Comparison of ENCODE assay signal across 13 cellular contexts in genomic region chr1:192601145-192602048, GRCh38. TPM values are rescaled to one million over a fixed set of nuclear protein-coding genes. Genes with fewer than 3 reads are reported as not detected.
A peak's percentile ranks its signal among the peaks of the same experiment; 100 is the strongest.
DNase-seq lines count a peak whose midpoint lies in the region; ATAC-seq and TF ChIP-seq lines count a peak whose summit lies in the region.
"Had no signal": no experiment of that assay in that cellular context is flagged by ENCODE, and none has a peak within 500 bp of the region (broad histone marks: within the 10 kb centered on the region; RNA-seq: fewer than 3 reads in every experiment).

No MANE protein-coding gene starts in this region.

- ATAC-seq in GM18517 (IDR thresholded peaks at IDR 0.05; ENCODE audit: unreplicated experiment) (peak; percentile 50), GM21723 (IDR thresholded peaks at IDR 0.05; ENCODE audit: unreplicated experiment) (peak; percentile 41), HG03520 (IDR thresholded peaks at IDR 0.05; ENCODE audit: unreplicated experiment) (peak; percentile 44), heart left ventricle (no peak)

- H3K27me3 Mint-ChIP-seq in CD8-positive, alpha-beta memory T cell: no peaks in the 10 kb centered on the region

- H3K36me3 ChIP-seq in CD8-positive, alpha-beta memory T cell (ENCODE audit: insufficient read depth, low read length): no peaks in the 10 kb centered on the region
- no peaks in the 10 kb centered on the region for H3K36me3 ChIP-seq in heart left ventricle

- no peak for TF ChIP-seq CTCF in heart left ventricle (IDR thresholded peaks at IDR 0.05)

- H3K27me3 ChIP-seq in CD8-positive, alpha-beta memory T cell (ENCODE audit: insufficient read depth, low read length, poor library complexity, severe bottlenecking): no peaks in the 10 kb centered on the region
- H3K27me3 ChIP-seq in heart left ventricle: no peaks in the 10 kb centered on the region

- peak overlapping the region in 1 of 7 donors; percentile 52 for H3K4me3 Mint-ChIP-seq in CD8-positive, alpha-beta memory T cell

- no peaks in the 10 kb centered on the region for H3K4me1 ChIP-seq in CD8-positive, alpha-beta memory T cell (ENCODE audit: insufficient read depth, low read length)
- peaks cover 0 to 8% (median 1%) of the 10 kb centered on the region in 12 donors for H3K4me1 ChIP-seq in heart left ventricle

- intact Hi-C loops in heart left ventricle (cut with DNase I): loop anchor here in 4 of 10 donors (2.0 to 10.0 kb wide), 3 partner anchors 127 to 413 kb away; partner anchors contain the start of gene RGS2 (in 2 of the 4)

- H3K4me3 ChIP-seq in CD8-positive, alpha-beta memory T cell (ENCODE audit: low read length): no peak overlapping the region
- no peak overlapping the region for H3K4me3 ChIP-seq in heart left ventricle

- 51 to 79% (median 59%) methylated on average over 2 of the region's 2 CpGs for WGBS in heart left ventricle, 4 donors

- no peak for TF ChIP-seq POLR2A in heart left ventricle (IDR thresholded peaks at IDR 0.05)

- POLR2A ChIA-PET in CD8-positive, alpha-beta memory T cell (lab: Charles Lee): no interaction called here

- DNase-seq in iris pigment epithelial cell (ENCODE audit: low read depth): peak; percentile 46
- no peak for DNase-seq in CD8-positive, alpha-beta memory T cell
- no peak for DNase-seq in heart left ventricle
- DNase-seq in substantia nigra (lab: John Stamatoyannopoulos, UW): no peak
- DNase-seq in NCI-H69 (lab: John Stamatoyannopoulos, UW): no peak
- DNase-seq: GF-D8, hypothalamus, NCI-H82, occipital lobe had no signal

- peak overlapping the region in 3 of 8 donors; percentile 1 to 14 (median 9) for H3K27ac Mint-ChIP-seq in CD8-positive, alpha-beta memory T cell

- H3K27ac ChIP-seq in CD8-positive, alpha-beta memory T cell (ENCODE audit: low read depth, low read length): no peak overlapping the region
- H3K27ac ChIP-seq in heart left ventricle (no peak overlapping the region), substantia nigra (ENCODE audit: low read depth, low read length, poor library complexity, severe bottlenecking) (no peak overlapping the region)
- H3K27ac ChIP-seq: HL-60 had no signal

- CTCF ChIA-PET in CD8-positive, alpha-beta memory T cell (lab: Charles Lee): no interaction called here

- H3K4me1 Mint-ChIP-seq in CD8-positive, alpha-beta memory T cell: peaks cover 24 to 33% (median 29%) of the 10 kb centered on the region in 3 donors

- no peaks in the 10 kb centered on the region for H3K36me3 Mint-ChIP-seq in CD8-positive, alpha-beta memory T cell

- no peaks in the 10 kb centered on the region for H3K9me3 Mint-ChIP-seq in CD8-positive, alpha-beta memory T cell

- no peaks in the 10 kb centered on the region for H3K9me3 ChIP-seq in CD8-positive, alpha-beta memory T cell (ENCODE audit: low read length)
- no peaks in the 10 kb centered on the region for H3K9me3 ChIP-seq in heart left ventricle

RNA-seq across cellular contexts. Expression of gene RGS1, which starts 25.8 kb away (rescaled TPM):
- 10 to 100 TPM; 56.8 to 59.6 TPM for total RNA-seq in CD8-positive, alpha-beta memory T cell
- polyA plus RNA-seq in CD8-positive, alpha-beta memory T cell: 82.9 TPM
- total RNA-seq in heart left ventricle: 10 to 100 TPM in 1 of 9 donors, 1 to 10 TPM in 3, under 1 TPM in 4, not detected in 1; 0.28 to 20.4 (median 0.98) TPM
- polyA plus RNA-seq in heart left ventricle: 1 to 10 TPM in 1 of 2 donors, under 1 TPM in 1; 0.91 to 6.3 TPM

RNA-seq across cellular contexts. Expression of gene RGS13, which starts 34.5 kb away (rescaled TPM):
- under 1 TPM; 0.07 to 0.24 TPM for total RNA-seq in CD8-positive, alpha-beta memory T cell
- polyA plus RNA-seq in CD8-positive, alpha-beta memory T cell: not detected
- under 1 TPM in 3 of 9 donors, not detected in 6; 0.17 to 0.45 (median 0.19) TPM for total RNA-seq in heart left ventricle
- polyA plus RNA-seq in heart left ventricle: not detected
- total RNA-seq: occipital lobe had no signal

Comparison
In these comparisons a context has a peak if more than half of its experiments do, and no peak if none do; other contexts are left out.
1. ATAC-seq: peak in GM18517 (single experiment), GM21723 (single experiment) and HG03520 (single experiment); none in heart left ventricle (0 of 4).